19 cellular contexts compared by ENCODE assay signal in genomic region chr2:210938228-210938627, GRCh38.
A peak's percentile ranks its signal among the peaks of the same experiment; 100 is the strongest.
DNase-seq lines count a peak whose midpoint lies in the region; ATAC-seq and TF ChIP-seq lines count a peak whose summit lies in the region.
"Had no signal": no experiment of that assay in that cellular context is flagged by ENCODE, and none has a peak within 500 bp of the region (broad histone marks: within the 10 kb centered on the region; RNA-seq: fewer than 3 reads in every experiment).

No MANE protein-coding gene starts in this region.

- intact Hi-C loops in Right ventricle myocardium superior (cut with DNase I) = no loop called here
- intact Hi-C loops in cardiac septum (cut with DNase I) = no loop called here

- H3K27ac ChIP-seq in iPS-20b (ENCODE audit: low read length) (peak overlapping the region; percentile 42), trophoblast cell (ENCODE audit: low read depth, low read length) (no peak overlapping the region)

- no peak for TF ChIP-seq CTCF in fibroblast of the aortic adventitia (IDR thresholded peaks at IDR 0.05; ENCODE audit: insufficient read depth, low read length)

- no peak overlapping the region for H4K91ac ChIP-seq in trophoblast cell (ENCODE audit: low read depth, low read length)

- H2AFZ ChIP-seq in trophoblast cell (ENCODE audit: insufficient read depth, low read length, poor library complexity) = no peak overlapping the region

- no peak overlapping the region for H2BK120ac ChIP-seq in trophoblast cell (ENCODE audit: insufficient read depth, low read length, poor library complexity)

- no peak overlapping the region for H3K14ac ChIP-seq in trophoblast cell (ENCODE audit: low read length)

- peaks cover 5% of the 10 kb centered on the region; the same call in 1 of the 2 replicates for H3K4me1 ChIP-seq in iPS-20b (ENCODE audit: insufficient read depth, low read length)
- H3K4me1 ChIP-seq in trophoblast cell (ENCODE audit: control insufficient read depth in 1 of 2, insufficient read depth in 2 of 2, low read length in 2 of 2) = no peaks in the 10 kb centered on the region
- H3K4me1 ChIP-seq: BE2C had no signal

- WGBS in trophoblast cell (ENCODE audit: extremely low coverage, insufficient coverage, insufficient read length) = no CpG with 5 or more reads among the region's 3 CpGs

- H4K12ac ChIP-seq in trophoblast cell (ENCODE audit: low read depth, low read length) = no peak overlapping the region

- H3K9me3 ChIP-seq in iPS-20b (ENCODE audit: insufficient read depth, low read depth, low read length) = no peaks in the 10 kb centered on the region; the same call in 1 of the 2 replicates
- H3K9me3 ChIP-seq in trophoblast cell (ENCODE audit: insufficient read depth, low read depth, low read length) = no peaks in the 10 kb centered on the region
- H3K9me3 ChIP-seq: BE2C had no signal

- H3K4me2 ChIP-seq in trophoblast cell (ENCODE audit: low read length) = no peak overlapping the region

- no peak overlapping the region for H3K4ac ChIP-seq in trophoblast cell (ENCODE audit: low read depth, low read length)

- no peaks in the 10 kb centered on the region for H3K36me3 ChIP-seq in iPS-20b (ENCODE audit: insufficient read depth, low read depth, low read length)
- H3K36me3 ChIP-seq in trophoblast cell (ENCODE audit: control insufficient read depth in 1 of 2, insufficient read depth in 2 of 2, low read length in 2 of 2) = no peaks in the 10 kb centered on the region
- H3K36me3 ChIP-seq: BE2C had no signal

- H3K27me3 ChIP-seq in iPS-20b (ENCODE audit: insufficient read depth, low read length) (no peaks in the 10 kb centered on the region), trophoblast cell (ENCODE audit: insufficient read depth, low read length) (no peaks in the 10 kb centered on the region)
- H3K27me3 ChIP-seq: BE2C had no signal

- H4K8ac ChIP-seq in trophoblast cell (ENCODE audit: low read depth, low read length) = no peak overlapping the region

- no peaks in the 10 kb centered on the region for H3K79me2 ChIP-seq in trophoblast cell (ENCODE audit: control insufficient read depth, insufficient read depth, low read length, poor library complexity)

- CTCF ChIA-PET in activated CD4-positive, alpha-beta T cell treated with anti-CD3 and anti-CD28 coated beads, Interleukin-2, amount 10 ng/mL, durations not matched to agents 7 days and 5 days (lab: Charles Lee) = no interaction called here

- no peak overlapping the region for H3K18ac ChIP-seq in trophoblast cell (ENCODE audit: low read length)

- H3K27ac Mint-ChIP-seq in activated CD4-positive, alpha-beta T cell treated with anti-CD3 and anti-CD28 coated beads, Interleukin-2, amount 10 ng/mL, durations not matched to agents 7 days and 5 days = no peak overlapping the region
- H3K27ac Mint-ChIP-seq: CD4-positive, alpha-beta memory T cell had no signal

- no peaks in the 10 kb centered on the region for H3K9me3 Mint-ChIP-seq in activated CD4-positive, alpha-beta T cell treated with anti-CD3 and anti-CD28 coated beads, Interleukin-2, amount 10 ng/mL, durations not matched to agents 7 days and 5 days

- H3K9ac ChIP-seq in iPS-20b (ENCODE audit: low read depth, low read length) (no peak overlapping the region), trophoblast cell (ENCODE audit: low read length) (no peak overlapping the region)

- no peak for DNase-seq in Right ventricle myocardium superior
- no peak for DNase-seq in cardiac septum (ENCODE audit: low spot score)
- DNase-seq in fibroblast of the aortic adventitia (ENCODE audit: low read depth) = peak; percentile 20
- no peak for DNase-seq in activated CD4-positive, alpha-beta T cell treated with anti-CD3 and anti-CD28 coated beads, Interleukin-2, amount 10 ng/mL, durations not matched to agents 7 days and 5 days
- no peak for DNase-seq in trophoblast cell
- no peak for DNase-seq in H4 (ENCODE audit: low spot score)
- DNase-seq in CD1c-positive myeloid dendritic cell (ENCODE audit: extremely low spot score) = no peak
- DNase-seq: 8988T; BE2C; Calu3; CD4-positive, alpha-beta memory T cell; DMS53; IMR-90; Kasumi-1; NCI-H1105; NCI-H1694 treated with DMSO at 0.1 percent for 48 hours; NCI-H226; NCI-H526 treated with DMSO at 0.1 percent for 48 hours had no signal

- no peak overlapping the region for H2BK12ac ChIP-seq in trophoblast cell (ENCODE audit: low read length)

- POLR2A ChIA-PET in activated CD4-positive, alpha-beta T cell treated with anti-CD3 and anti-CD28 coated beads, Interleukin-2, amount 10 ng/mL, durations not matched to agents 7 days and 5 days (lab: Charles Lee) = no interaction called here

- no peak overlapping the region for H2BK5ac ChIP-seq in trophoblast cell (ENCODE audit: low read depth, low read length, poor library complexity)

- H3K23ac ChIP-seq in trophoblast cell (ENCODE audit: low read length) = no peak overlapping the region

- no peaks in the 10 kb centered on the region for H3K4me1 Mint-ChIP-seq in activated CD4-positive, alpha-beta T cell treated with anti-CD3 and anti-CD28 coated beads, Interleukin-2, amount 10 ng/mL, durations not matched to agents 7 days and 5 days
- H3K4me1 Mint-ChIP-seq: CD4-positive, alpha-beta memory T cell had no signal

- H3K27me3 Mint-ChIP-seq in activated CD4-positive, alpha-beta T cell treated with anti-CD3 and anti-CD28 coated beads, Interleukin-2, amount 10 ng/mL, durations not matched to agents 7 days and 5 days = no peaks in the 10 kb centered on the region
- H3K27me3 Mint-ChIP-seq: CD4-positive, alpha-beta memory T cell had no signal

- no peak overlapping the region for H3K4me3 ChIP-seq in fibroblast of the aortic adventitia (ENCODE audit: low read depth, low read length)
- H3K4me3 ChIP-seq in iPS-20b (ENCODE audit: low read length) = no peak overlapping the region
- H3K4me3 ChIP-seq in trophoblast cell (ENCODE audit: low read depth, low read length) = no peak overlapping the region

- ATAC-seq in Right ventricle myocardium superior (ENCODE audit: poor library complexity) = peak; percentile 91

- H3K4me3 Mint-ChIP-seq in activated CD4-positive, alpha-beta T cell treated with anti-CD3 and anti-CD28 coated beads, Interleukin-2, amount 10 ng/mL, durations not matched to agents 7 days and 5 days = no peak overlapping the region
- H3K4me3 Mint-ChIP-seq: CD4-positive, alpha-beta memory T cell had no signal

- no peaks in the 10 kb centered on the region for H3K79me1 ChIP-seq in trophoblast cell (ENCODE audit: low read length)

- no peak overlapping the region for H2AK5ac ChIP-seq in trophoblast cell (ENCODE audit: low read length)

- no peaks in the 10 kb centered on the region for H3K36me3 Mint-ChIP-seq in activated CD4-positive, alpha-beta T cell treated with anti-CD3 and anti-CD28 coated beads, Interleukin-2, amount 10 ng/mL, durations not matched to agents 7 days and 5 days (ENCODE audit: low read depth)
- H3K36me3 Mint-ChIP-seq: CD4-positive, alpha-beta memory T cell had no signal
